9 cellular contexts compared by ENCODE assay signal in the genomic region with DNA sequence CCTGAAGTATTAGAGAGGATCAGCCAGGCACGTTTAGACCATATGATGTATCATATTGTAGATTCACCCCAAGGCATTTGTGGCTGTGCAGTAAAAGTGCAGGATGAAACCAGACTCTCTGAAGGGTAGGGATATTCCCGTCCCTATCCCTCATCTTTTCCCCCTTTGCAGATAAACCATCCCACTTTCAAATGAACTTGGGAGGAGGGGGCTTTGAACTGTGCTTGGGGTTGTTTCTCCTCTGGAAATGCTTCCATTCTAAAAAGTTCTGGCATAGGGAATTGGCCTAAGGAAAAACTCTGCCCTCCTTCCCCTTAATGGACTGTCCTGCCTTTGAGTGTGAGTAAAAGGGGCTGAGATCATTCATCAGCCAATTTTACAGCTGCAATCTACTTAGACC. TPM values are rescaled to one million over a fixed set of nuclear protein-coding genes. Genes with fewer than 3 reads are reported as not detected.
"Had no signal": no experiment of that assay in that cellular context is flagged by ENCODE, and none has a peak within 500 bp of the region (broad histone marks: within the 10 kb centered on the region; RNA-seq: fewer than 3 reads in every experiment).

No MANE protein-coding gene starts in this region.

- FAIRE-seq: HepG2, HTR-8/SVneo had no signal

- ATAC-seq: HepG2 had no signal

- H3K4me1 Mint-ChIP-seq: IgD-negative memory B cell had no signal

- DNase-seq: IMR-90, KBM-7, KG1 had no signal

- H3K27ac Mint-ChIP-seq: IgD-negative memory B cell had no signal

- H3K4me3 Mint-ChIP-seq: IgD-negative memory B cell had no signal

- H3K27ac ChIP-seq: HL-60 had no signal

- H3K36me3 Mint-ChIP-seq: IgD-negative memory B cell had no signal

RNA-seq across cellular contexts. Expression of a gene that starts 23.8 kb away (rescaled TPM):
- total RNA-seq: HepG2, HT-29, HT1080 had no signal
- polyA plus RNA-seq: HepG2 had no signal
